20 cellular contexts compared by ENCODE assay signal in the genomic region with DNA sequence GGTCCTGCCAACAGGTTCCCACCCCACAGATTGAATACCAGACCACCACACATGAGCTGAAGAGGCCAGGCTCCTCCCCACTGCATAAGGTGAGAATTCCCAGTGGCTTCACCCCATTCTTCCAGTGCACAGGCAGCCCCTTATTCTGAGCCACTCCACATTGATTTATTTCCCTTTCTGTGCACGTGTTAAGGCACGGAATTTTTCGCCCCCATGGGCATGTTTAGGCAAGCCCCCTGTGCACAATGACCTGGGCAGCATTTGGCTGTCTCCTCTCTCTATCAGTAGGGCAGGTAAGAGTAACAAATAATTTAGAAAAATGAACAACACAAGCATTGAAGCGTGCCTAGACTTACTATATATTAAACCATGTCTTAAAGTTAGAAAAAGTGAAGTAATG. TPM values are rescaled to one million over a fixed set of nuclear protein-coding genes. Genes with fewer than 3 reads are reported as not detected.
DNase-seq lines count a peak whose midpoint lies in the region; ATAC-seq and TF ChIP-seq lines count a peak whose summit lies in the region.
"Had no signal": no experiment of that assay in that cellular context is flagged by ENCODE, and none has a peak within 500 bp of the region (broad histone marks: within the 10 kb centered on the region; RNA-seq: fewer than 3 reads in every experiment).

No MANE protein-coding gene starts in this region.

- no peaks in the 10 kb centered on the region for H3F3A ChIP-seq in smooth muscle cell (ENCODE audit: low read depth)

- H3K27me3 ChIP-seq in smooth muscle cell (ENCODE audit: low read depth) (no peaks in the 10 kb centered on the region), aorta (ENCODE audit: control insufficient read depth in 1 of 2, insufficient read depth in 2 of 2, low read length in 1 of 2) (no peaks in the 10 kb centered on the region)
- H3K27me3 ChIP-seq: heart left ventricle, left lung had no signal

- peaks cover 14% of the 10 kb centered on the region for H3K4me1 Mint-ChIP-seq in activated naive CD8-positive, alpha-beta T cell (ENCODE audit: low read depth)
- peaks cover 23% of the 10 kb centered on the region for H3K4me1 Mint-ChIP-seq in activated naive CD8-positive, alpha-beta T cell treated with anti-CD3 and anti-CD28 coated beads for 36 hours
- peaks cover 36% of the 10 kb centered on the region for H3K4me1 Mint-ChIP-seq in activated T-helper 2 cell treated with anti-CD3 and anti-CD28 coated beads, Interferon-gamma antibody, Interleukin-2, Interleukin-4, amounts not matched to agents 10 μg/mL and 5 μg/mL and 100 μg/mL, durations not matched to agents 14 hours and 24 hours and 36 hours (ENCODE audit: low read depth)

- no peaks in the 10 kb centered on the region for H3K9me3 ChIP-seq in smooth muscle cell (replicated peaks; ENCODE audit: low read depth)
- no peaks in the 10 kb centered on the region for H3K9me3 ChIP-seq in aorta (ENCODE audit: control insufficient read depth, low read length)
- H3K9me3 ChIP-seq: left lung, mucosa of descending colon, thoracic aorta had no signal

- WGBS in smooth muscle cell (ENCODE audit: low lambda C conversion rate), result 81% methylated on average over 4 of the region's 4 CpGs
- 84 to 88% methylated on average over 4 of the region's 4 CpGs for WGBS in aorta, 2 donors

- TF ChIP-seq CTCF in smooth muscle cell (IDR thresholded peaks at IDR 0.05; ENCODE audit: borderline replicate concordance, insufficient read depth, poor library complexity, severe bottlenecking), result no peak

- H3K4me3 Mint-ChIP-seq in activated naive CD8-positive, alpha-beta T cell, result no peak overlapping the region
- no peak overlapping the region for H3K4me3 Mint-ChIP-seq in activated naive CD8-positive, alpha-beta T cell treated with anti-CD3 and anti-CD28 coated beads for 36 hours
- no peak overlapping the region for H3K4me3 Mint-ChIP-seq in activated T-helper 2 cell treated with anti-CD3 and anti-CD28 coated beads, Interferon-gamma antibody, Interleukin-2, Interleukin-4, amounts not matched to agents 10 μg/mL and 5 μg/mL and 100 μg/mL, durations not matched to agents 14 hours and 24 hours and 36 hours (ENCODE audit: low read depth)
- H3K4me3 Mint-ChIP-seq: activated naive CD4-positive, alpha-beta T cell treated with anti-CD3 and anti-CD28 coated beads for 36 hours had no signal

- H3K27me3 Mint-ChIP-seq in activated naive CD8-positive, alpha-beta T cell, result no peaks in the 10 kb centered on the region
- no peaks in the 10 kb centered on the region for H3K27me3 Mint-ChIP-seq in activated naive CD8-positive, alpha-beta T cell treated with anti-CD3 and anti-CD28 coated beads for 36 hours
- no peaks in the 10 kb centered on the region for H3K27me3 Mint-ChIP-seq in activated T-helper 2 cell treated with anti-CD3 and anti-CD28 coated beads, Interferon-gamma antibody, Interleukin-2, Interleukin-4, amounts not matched to agents 10 μg/mL and 5 μg/mL and 100 μg/mL, durations not matched to agents 14 hours and 24 hours and 36 hours (ENCODE audit: low read depth)

- no peak overlapping the region for H3K4me2 ChIP-seq in smooth muscle cell
- H3K4me2 ChIP-seq: KMS-11 had no signal

- H3K27ac ChIP-seq in smooth muscle cell (ENCODE audit: low read depth), result peak overlapping the region; percentile 15
- H3K27ac ChIP-seq in aorta (ENCODE audit: low read depth in 1 of 2, low read length in 2 of 2), result no peak overlapping the region
- H3K27ac ChIP-seq: C4-2B, heart left ventricle, KMS-11, left lung, thoracic aorta had no signal

- H3K4me1 ChIP-seq in smooth muscle cell (ENCODE audit: low read depth) (no peaks in the 10 kb centered on the region), aorta (ENCODE audit: control insufficient read depth in 1 of 2, insufficient read depth in 2 of 2, low read length in 2 of 2) (no peaks in the 10 kb centered on the region)

- H2AFZ ChIP-seq in smooth muscle cell (ENCODE audit: low read depth), result no peak overlapping the region

- no peaks in the 10 kb centered on the region for H3K9me3 Mint-ChIP-seq in activated naive CD8-positive, alpha-beta T cell (ENCODE audit: low read depth)
- H3K9me3 Mint-ChIP-seq in activated naive CD8-positive, alpha-beta T cell treated with anti-CD3 and anti-CD28 coated beads for 36 hours, result no peaks in the 10 kb centered on the region
- H3K9me3 Mint-ChIP-seq in activated T-helper 2 cell treated with anti-CD3 and anti-CD28 coated beads, Interferon-gamma antibody, Interleukin-2, Interleukin-4, amounts not matched to agents 10 μg/mL and 5 μg/mL and 100 μg/mL, durations not matched to agents 14 hours and 24 hours and 36 hours, result no peaks in the 10 kb centered on the region
- H3K9me3 Mint-ChIP-seq: activated naive CD4-positive, alpha-beta T cell treated with anti-CD3 and anti-CD28 coated beads for 36 hours had no signal

- H3K9ac ChIP-seq in smooth muscle cell (ENCODE audit: low read depth), result no peak overlapping the region
- H3K9ac ChIP-seq: KMS-11 had no signal

- H4K20me1 ChIP-seq in smooth muscle cell (ENCODE audit: low read depth), result peaks cover 3% of the 10 kb centered on the region

- H3K27ac Mint-ChIP-seq in activated naive CD8-positive, alpha-beta T cell, result peak overlapping the region; percentile 7
- H3K27ac Mint-ChIP-seq in activated naive CD8-positive, alpha-beta T cell treated with anti-CD3 and anti-CD28 coated beads for 36 hours, result no peak overlapping the region
- H3K27ac Mint-ChIP-seq in activated T-helper 2 cell treated with anti-CD3 and anti-CD28 coated beads, Interferon-gamma antibody, Interleukin-2, Interleukin-4, amounts not matched to agents 10 μg/mL and 5 μg/mL and 100 μg/mL, durations not matched to agents 14 hours and 24 hours and 36 hours, result peak overlapping the region; percentile 51
- H3K27ac Mint-ChIP-seq: activated naive CD4-positive, alpha-beta T cell treated with anti-CD3 and anti-CD28 coated beads for 36 hours had no signal

- H3K36me3 Mint-ChIP-seq in activated naive CD8-positive, alpha-beta T cell, result peaks cover 20% of the 10 kb centered on the region
- peaks cover 27% of the 10 kb centered on the region for H3K36me3 Mint-ChIP-seq in activated naive CD8-positive, alpha-beta T cell treated with anti-CD3 and anti-CD28 coated beads for 36 hours
- peaks cover 41% of the 10 kb centered on the region for H3K36me3 Mint-ChIP-seq in activated T-helper 2 cell treated with anti-CD3 and anti-CD28 coated beads, Interferon-gamma antibody, Interleukin-2, Interleukin-4, amounts not matched to agents 10 μg/mL and 5 μg/mL and 100 μg/mL, durations not matched to agents 14 hours and 24 hours and 36 hours (ENCODE audit: low read depth)

- H3K4me3 ChIP-seq in smooth muscle cell (no peak overlapping the region), aorta (ENCODE audit: low read length in 2 of 2) (no peak overlapping the region)
- H3K4me3 ChIP-seq: heart left ventricle, left lung, mucosa of descending colon, thoracic aorta had no signal

- DNase-seq in activated naive CD8-positive, alpha-beta T cell treated with anti-CD3 and anti-CD28 coated beads for 36 hours, result no peak
- no peak for DNase-seq in activated T-helper 2 cell treated with anti-CD3 and anti-CD28 coated beads, Interferon-gamma antibody, Interleukin-2, Interleukin-4, amounts not matched to agents 10 μg/mL and 5 μg/mL and 100 μg/mL, durations not matched to agents 14 hours and 24 hours and 36 hours (ENCODE audit: low spot score)
- DNase-seq in smooth muscle cell (lab: John Stamatoyannopoulos, UW; ENCODE audit: unreplicated experiment) (no peak), aorta (no peak)
- no peak for DNase-seq in stimulated activated CD4-positive, alpha-beta T cell treated with anti-CD3 and anti-CD28 coated beads, Interleukin-4, amount 100 ng/mL, for 4 hours
- DNase-seq: activated CD8-positive, alpha-beta memory T cell treated with anti-CD3 and anti-CD28 coated beads, Interleukin-2, amount 50 U/mL, for 4 hours; activated naive CD4-positive, alpha-beta T cell treated with anti-CD3 and anti-CD28 coated beads for 36 hours; heart left ventricle; left lung; mucosa of descending colon; NCI-H1048; NCI-H2107; NCI-H524 treated with DMSO at 0.1 percent for 48 hours; nucleus accumbens; Right ventricle myocardium superior; SW 1271 had no signal

- no peaks in the 10 kb centered on the region for H3K79me2 ChIP-seq in smooth muscle cell (ENCODE audit: low read depth)

- H3K36me3 ChIP-seq in smooth muscle cell (ENCODE audit: low read depth) (peaks cover 5% of the 10 kb centered on the region), aorta (ENCODE audit: control insufficient read depth in 1 of 2, insufficient read depth in 2 of 2, low read length in 1 of 2) (no peaks in the 10 kb centered on the region)

- ATAC-seq in aorta (ENCODE audit: low FRiP score), result no peak
- ATAC-seq: heart left ventricle, left lung, mucosa of descending colon had no signal

- intact Hi-C loops in activated T-helper 2 cell treated with anti-CD3 and anti-CD28 coated beads, Interferon-gamma antibody, Interleukin-2, Interleukin-4, amounts not matched to agents 10 μg/mL and 5 μg/mL and 100 μg/mL, durations not matched to agents 14 hours and 24 hours and 36 hours (cut with micrococcal nuclease), result no loop called here
- intact Hi-C loops in aorta (cut with DNase I), result no loop called here

RNA-seq across cellular contexts. Expression of a gene that starts 15.2 kb away (rescaled TPM):
- 10 to 100 TPM; 28.0 to 29.6 TPM for total RNA-seq in activated naive CD8-positive, alpha-beta T cell treated with anti-CD3 and anti-CD28 coated beads for 36 hours
- total RNA-seq in activated T-helper 2 cell treated with anti-CD3 and anti-CD28 coated beads, Interferon-gamma antibody, Interleukin-2, Interleukin-4, amounts not matched to agents 10 μg/mL and 5 μg/mL and 100 μg/mL, durations not matched to agents 14 hours and 24 hours and 36 hours, result 22.4 and 25.3 TPM in 2 replicates
- total RNA-seq in smooth muscle cell (0.54 and 2.9 TPM in 2 replicates), aorta (1 to 10 TPM in 1 of 2 donors, under 1 TPM in 1; 0.75 to 1.3 TPM)
- polyA plus RNA-seq in smooth muscle cell (0.97 and 2.7 TPM in 2 replicates), aorta (1 to 10 TPM in 1 of 2 donors, under 1 TPM in 1; 0.61 to 5.5 TPM)

RNA-seq across cellular contexts. Expression of a gene that starts 34.4 kb away (rescaled TPM):
- 10 to 100 TPM; 18.6 to 19.6 TPM for total RNA-seq in activated naive CD8-positive, alpha-beta T cell treated with anti-CD3 and anti-CD28 coated beads for 36 hours
- 24.3 and 26.4 TPM in 2 replicates for total RNA-seq in activated T-helper 2 cell treated with anti-CD3 and anti-CD28 coated beads, Interferon-gamma antibody, Interleukin-2, Interleukin-4, amounts not matched to agents 10 μg/mL and 5 μg/mL and 100 μg/mL, durations not matched to agents 14 hours and 24 hours and 36 hours
- total RNA-seq in smooth muscle cell (24.9 and 31.6 TPM in 2 replicates), aorta (10 to 100 TPM; 14.4 to 26.7 TPM)
- polyA plus RNA-seq in smooth muscle cell (16.0 and 19.0 TPM in 2 replicates), aorta (10 to 100 TPM in 1 of 2 donors, 1 to 10 TPM in 1; 3.6 to 11.3 TPM)

RNA-seq across cellular contexts. Expression of a gene that starts 34.5 kb away (rescaled TPM):
- total RNA-seq in activated naive CD8-positive, alpha-beta T cell treated with anti-CD3 and anti-CD28 coated beads for 36 hours, result 10 to 100 TPM; 17.5 to 18.6 TPM
- total RNA-seq in activated T-helper 2 cell treated with anti-CD3 and anti-CD28 coated beads, Interferon-gamma antibody, Interleukin-2, Interleukin-4, amounts not matched to agents 10 μg/mL and 5 μg/mL and 100 μg/mL, durations not matched to agents 14 hours and 24 hours and 36 hours, result 36.0 and 36.2 TPM in 2 replicates
- total RNA-seq in smooth muscle cell, result 94.0 and 107 TPM in 2 replicates
- 88.2 and 106 TPM in 2 replicates for polyA plus RNA-seq in smooth muscle cell
- total RNA-seq in aorta, result 10 to 100 TPM; 54.3 to 55.0 TPM
- 10 to 100 TPM; 58.2 to 66.8 TPM for polyA plus RNA-seq in aorta
